7 cellular contexts compared by ENCODE assay signal in genomic region chr19:29668746-29669609, GRCh38. TPM values are rescaled to one million over a fixed set of nuclear protein-coding genes. Genes with fewer than 3 reads are reported as not detected.
DNase-seq lines count a peak whose midpoint lies in the region; ATAC-seq and TF ChIP-seq lines count a peak whose summit lies in the region.

No MANE protein-coding gene starts in this region.

- H3K27me3 Mint-ChIP-seq in effector memory CD8-positive, alpha-beta T cell: no peaks in the 10 kb centered on the region

- DNase-seq in GM12865 (ENCODE audit: low read depth) (no peak), Panc1 (ENCODE audit: low read depth, low spot score) (no peak), GM20000 (ENCODE audit: low spot score) (no peak)
- DNase-seq in effector memory CD8-positive, alpha-beta T cell: no peak
- no peak for DNase-seq in stimulated activated effector memory CD8-positive, alpha-beta T cell treated with anti-CD3 and anti-CD28 coated beads, Interleukin-12 subunit alpha, Interleukin-12 subunit beta, amount 100 ng/mL, for 72 hours (ENCODE audit: low spot score in 2 of 2)
- no peak for DNase-seq in central memory CD4-positive, alpha-beta T cell

- peak; percentile 18 for TF ChIP-seq CTCF in GM12865 (IDR thresholded peaks at IDR 0.05; ENCODE audit: insufficient read depth, low read depth, low read length, missing control alignments)
- peak; percentile 87 for TF ChIP-seq CTCF in Panc1 (IDR thresholded peaks at IDR 0.05)
- no peak for TF ChIP-seq CTCF in GM20000 (IDR thresholded peaks at IDR 0.05; ENCODE audit: extremely low read depth, missing control alignments)

- POLR2A ChIA-PET in Panc1 (lab: Charles Lee): interaction anchor here (0.7 kb wide), 1 partner anchor 36 kb away, joined by 4 read pairs; no protein-coding TSS in a partner anchor

- H3K4me3 ChIP-seq in GM12865 (ENCODE audit: low read depth, low read length): peak overlapping the region; percentile 72
- H3K4me3 ChIP-seq in Panc1 (ENCODE audit: low read depth in 2 of 2, low read length in 2 of 2): no peak overlapping the region

- peaks cover 70 to 72% of the 10 kb centered on the region in 2 donors for H3K4me1 Mint-ChIP-seq in effector memory CD8-positive, alpha-beta T cell (ENCODE audit: low read depth in 2 of 2)
- H3K4me1 Mint-ChIP-seq in stimulated activated effector memory CD8-positive, alpha-beta T cell treated with anti-CD3 and anti-CD28 coated beads, Interleukin-12 subunit alpha, Interleukin-12 subunit beta, amount 100 ng/mL, for 72 hours: peaks cover 79% of the 10 kb centered on the region

- no peaks in the 10 kb centered on the region for H3K27me3 ChIP-seq in Panc1 (ENCODE audit: control insufficient read depth, insufficient read depth, low read length)

- H3K27ac Mint-ChIP-seq in effector memory CD8-positive, alpha-beta T cell: peak overlapping the region; percentile 94 to 99
- peak overlapping the region; percentile 78 for H3K27ac Mint-ChIP-seq in stimulated activated effector memory CD8-positive, alpha-beta T cell treated with anti-CD3 and anti-CD28 coated beads, Interleukin-12 subunit alpha, Interleukin-12 subunit beta, amount 100 ng/mL, for 72 hours

- H3K9me3 ChIP-seq in Panc1 (ENCODE audit: control insufficient read depth, insufficient read depth, low read depth, low read length): no peaks in the 10 kb centered on the region

- in situ Hi-C loops in Panc1 (cut with HindIII; ENCODE audit: low pct_unique_long_range_greater_than_20kb, low sequenced_read_pairs): no loop called here

- no peaks in the 10 kb centered on the region for H3K36me3 ChIP-seq in Panc1 (ENCODE audit: control insufficient read depth, insufficient read depth, low read length)

- CTCF ChIA-PET in Panc1 (lab: Charles Lee): interaction anchor here (0.6 to 2.9 kb wide), 5 partner anchors 12 to 771 kb away, joined by 3 to 13 read pairs (median 3); no protein-coding TSS in a partner anchor

- peaks cover 45% of the 10 kb centered on the region for H3K4me1 ChIP-seq in Panc1 (ENCODE audit: control insufficient read depth, insufficient read depth, low read length)

- intact Hi-C loops in Panc1 (cut with micrococcal nuclease; ENCODE audit: unreplicated experiment): loop anchor here (2.0 kb wide), 1 partner anchor 58 kb away; no protein-coding TSS in a partner anchor

- BruUV-seq in Panc1 (replicated peaks; lab: Mats Ljungman, UMichigan): no TSS peak

- 0 out of 2 replicates have a peak overlapping the region, but pooled peaks have one; percentile 9 for H3K27ac ChIP-seq in Panc1 (ENCODE audit: low read length)

- H3K9me3 Mint-ChIP-seq in effector memory CD8-positive, alpha-beta T cell: no peaks in the 10 kb centered on the region
- no peaks in the 10 kb centered on the region for H3K9me3 Mint-ChIP-seq in stimulated activated effector memory CD8-positive, alpha-beta T cell treated with anti-CD3 and anti-CD28 coated beads, Interleukin-12 subunit alpha, Interleukin-12 subunit beta, amount 100 ng/mL, for 72 hours

- H3K36me3 Mint-ChIP-seq in effector memory CD8-positive, alpha-beta T cell (ENCODE audit: insufficient read depth): peaks cover 79% of the 10 kb centered on the region
- peaks cover 75% of the 10 kb centered on the region for H3K36me3 Mint-ChIP-seq in stimulated activated effector memory CD8-positive, alpha-beta T cell treated with anti-CD3 and anti-CD28 coated beads, Interleukin-12 subunit alpha, Interleukin-12 subunit beta, amount 100 ng/mL, for 72 hours

- H3K4me3 Mint-ChIP-seq in effector memory CD8-positive, alpha-beta T cell: peak overlapping the region; percentile 89 to 94
- H3K4me3 Mint-ChIP-seq in stimulated activated effector memory CD8-positive, alpha-beta T cell treated with anti-CD3 and anti-CD28 coated beads, Interleukin-12 subunit alpha, Interleukin-12 subunit beta, amount 100 ng/mL, for 72 hours: peak overlapping the region; percentile 88

- ATAC-seq in Panc1 (no peak), GM18909 (IDR thresholded peaks at IDR 0.05; ENCODE audit: poor library complexity, unreplicated experiment) (no peak)
- ATAC-seq in effector memory CD8-positive, alpha-beta T cell (replicated peaks): no peak
- ATAC-seq in stimulated activated effector memory CD8-positive, alpha-beta T cell treated with anti-CD3 and anti-CD28 coated beads, Interleukin-12 subunit alpha, Interleukin-12 subunit beta, amount 100 ng/mL, for 72 hours: no peak

RNA-seq across cellular contexts. Expression of gene PLEKHF1, which starts 3.7 kb away (rescaled TPM):
- 22.4 TPM for total RNA-seq in Panc1 (2021; ENCODE audit: unreplicated experiment)
- polyA plus RNA-seq in Panc1 (2012; ENCODE audit: insufficient read length): 31.8 TPM

RNA-seq across cellular contexts. Expression of gene C19orf12, which starts 46.1 kb away (rescaled TPM):
- 43.4 TPM for total RNA-seq in Panc1 (2021; ENCODE audit: unreplicated experiment)
- 46.7 TPM for polyA plus RNA-seq in Panc1 (2012; ENCODE audit: insufficient read length)
